Comparison of ENCODE assay signal across 1 cellular context in genomic region chr5:139185589-139185988, GRCh38.
TF ChIP-seq lines count a peak whose summit lies in the region.

No MANE protein-coding gene starts in this region.

TF ChIP-seq in IMR-90, 13 proteins besides CTCF, POLR2A, EP300 and RAD21 (continued from another document):
- no peak for TF ChIP-seq MAZ (IDR thresholded peaks at IDR 0.05; ENCODE audit: borderline replicate concordance, low read depth, low read length)
